ENCODE assay signal across 16 cellular contexts in genomic region chr15:58527573-58528196, GRCh38.
DNase-seq lines count a peak whose midpoint lies in the region; ATAC-seq and TF ChIP-seq lines count a peak whose summit lies in the region.
"Had no signal": no experiment of that assay in that cellular context is flagged by ENCODE, and none has a peak within 500 bp of the region (broad histone marks: within the 10 kb centered on the region; RNA-seq: fewer than 3 reads in every experiment).

No MANE protein-coding gene starts in this region.

- peak overlapping the region; percentile 55 for H3K4me3 Mint-ChIP-seq in type B pancreatic cell

- no peaks in the 10 kb centered on the region for H3K27me3 Mint-ChIP-seq in type B pancreatic cell

- no peak for TF ChIP-seq CTCF in type B pancreatic cell (conservative IDR thresholded peaks at IDR 0.05)

- peak; percentile 39 for DNase-seq in cardiac septum (ENCODE audit: low spot score)
- no peak for DNase-seq in Right ventricle myocardium superior
- no peak for DNase-seq in adipocyte (ENCODE audit: low read depth)
- DNase-seq in mesenteric fat pad (ENCODE audit: low spot score) = peak; percentile 45
- DNase-seq in type B pancreatic cell (ENCODE audit: extremely low spot score, unreplicated experiment) = no peak
- DNase-seq in DMS114 treated with DMSO at 0.1 percent for 48 hours (lab: John Stamatoyannopoulos, UW; ENCODE audit: unreplicated experiment) = no peak
- no peak for DNase-seq in epidermal melanocyte (ENCODE audit: insufficient read length, low spot score)
- DNase-seq in SIG-M5 treated with dmso at 0.1 percent for 504 hours (lab: John Stamatoyannopoulos, UW; ENCODE audit: unreplicated experiment) = no peak
- DNase-seq: activated CD4-positive, alpha-beta T cell treated with anti-CD3 and anti-CD28 coated beads for 48 hours; cerebellar nuclear complex; effector CD8-positive, alpha-beta T cell; esophagus squamous epithelium; GF-D8; NCI-H1417 treated with DMSO at 0.1 percent for 48 hours; NCI-H69; SHP77 had no signal

- no peaks in the 10 kb centered on the region for H3K9me3 ChIP-seq in adipocyte (ENCODE audit: control insufficient read depth, low read length)
- H3K9me3 ChIP-seq: esophagus squamous epithelium had no signal

- no peaks in the 10 kb centered on the region for H3K27me3 ChIP-seq in adipocyte (replicated peaks; ENCODE audit: control insufficient read depth, insufficient read depth, low read length)
- H3K27me3 ChIP-seq: esophagus squamous epithelium had no signal

- peaks cover 29% of the 10 kb centered on the region for H3K4me1 ChIP-seq in adipocyte (ENCODE audit: control insufficient read depth, insufficient read depth, low read length)

- no peak for ATAC-seq in Right ventricle myocardium superior (ENCODE audit: poor library complexity)

- H3K9ac ChIP-seq in adipocyte (ENCODE audit: low read length) = peak overlapping the region; percentile 36

- H3K36me3 Mint-ChIP-seq in type B pancreatic cell = no peaks in the 10 kb centered on the region

- H3K9me3 Mint-ChIP-seq in type B pancreatic cell = peaks cover 4% of the 10 kb centered on the region

- intact Hi-C loops in cardiac septum (cut with DNase I) = loop anchor here (10.0 kb wide), 1 partner anchor 217 kb away; the partner anchor contains the start of gene ADAM10
- intact Hi-C loops in Right ventricle myocardium superior (cut with DNase I) = no loop called here

- H3K27ac Mint-ChIP-seq in type B pancreatic cell = peak overlapping the region; percentile 73

- peaks cover 21% of the 10 kb centered on the region for H3K4me1 Mint-ChIP-seq in type B pancreatic cell (ENCODE audit: unreplicated experiment)

- H3K36me3 ChIP-seq in adipocyte (ENCODE audit: control insufficient read depth, insufficient read depth, low read length, severe bottlenecking) = no peaks in the 10 kb centered on the region
- H3K36me3 ChIP-seq: esophagus squamous epithelium had no signal

- no peak overlapping the region for H3K4me3 ChIP-seq in adipocyte (ENCODE audit: low read length)
- H3K4me3 ChIP-seq: esophagus squamous epithelium had no signal

Comparison
In these comparisons a context has a peak if more than half of its experiments do, and no peak if none do; other contexts are left out.
1. DNase-seq: peak in cardiac septum (single experiment) and mesenteric fat pad (single experiment); none in Right ventricle myocardium superior (single experiment), adipocyte (single experiment), type B pancreatic cell (single experiment), DMS114 treated with DMSO at 0.1 percent for 48 hours (single experiment), epidermal melanocyte (single experiment) and SIG-M5 treated with dmso at 0.1 percent for 504 hours (single experiment).